In the genomic region with DNA sequence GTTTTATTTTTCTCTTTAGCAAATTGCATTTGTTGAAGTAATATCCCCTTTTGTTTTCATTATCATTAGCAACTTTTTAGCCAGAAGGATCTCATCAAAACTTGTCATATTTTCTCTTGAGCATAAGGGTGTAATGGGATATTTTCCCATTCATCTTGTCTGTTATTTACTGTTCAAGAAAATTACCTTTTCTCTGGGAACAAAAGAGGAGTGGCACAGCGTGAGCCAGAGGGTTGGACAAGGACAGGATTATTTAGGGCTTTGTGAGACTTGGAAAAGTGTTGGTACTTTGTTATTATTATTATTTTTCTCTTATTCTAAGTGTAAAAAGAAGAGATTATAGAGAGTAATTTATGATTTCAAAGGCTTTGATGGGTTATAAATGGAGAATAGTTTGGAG, we compare ENCODE assay signal across 23 cellular contexts.
"Had no signal": no experiment of that assay in that cellular context is flagged by ENCODE, and none has a peak within 500 bp of the region (broad histone marks: within the 10 kb centered on the region; RNA-seq: fewer than 3 reads in every experiment).

No MANE protein-coding gene starts in this region.

- FAIRE-seq: RCC 7860 had no signal

- H3K27me3 ChIP-seq: brain microvascular endothelial cell, cardiac muscle cell, MG63 had no signal

- H3K4me3 ChIP-seq: cardiac muscle cell, MG63 had no signal

- ATAC-seq: activated naive CD4-positive, alpha-beta T cell treated with anti-CD3 and anti-CD28 coated beads, Interleukin-2, amount 50 U/mL, for 72 hours; activated naive CD8-positive, alpha-beta T cell treated with anti-CD3 and anti-CD28 coated beads, Interleukin-2, amount 50 U/mL, for 24 hours; activated T-cell treated with anti-CD3 and anti-CD28 coated beads, Interleukin-2, amount 50 U/mL, for 4 hours; PC-3 had no signal

- H3K9me3 ChIP-seq: MG63 had no signal

- H3K27ac ChIP-seq: brain microvascular endothelial cell, cardiac muscle cell had no signal

- DNase-seq: activated B cell treated with CpG ODN at 0.5 μM for 24 hours; activated CD4-positive, alpha-beta memory T cell treated with anti-CD3 and anti-CD28 coated beads for 36 hours; activated CD4-positive, alpha-beta T cell treated with anti-CD3 and anti-CD28 coated beads, Interleukin-2, amount 10 ng/mL, durations not matched to agents 7 days and 5 days; activated CD8-positive, alpha-beta memory T cell treated with anti-CD3 and anti-CD28 coated beads for 24 hours; activated effector memory CD4-positive, alpha-beta T cell treated with anti-CD3 and anti-CD28 coated beads, Interleukin-2, amount 50 U/mL, for 16 hours; activated naive CD4-positive, alpha-beta T cell treated with Interleukin-2 at 50 U/mL for 16 hours; activated naive CD8-positive, alpha-beta T cell treated with anti-CD3 and anti-CD28 coated beads, Interleukin-2, amount 50 U/mL, for 24 hours; activated T-cell treated with anti-CD3 and anti-CD28 coated beads, Interleukin-2, amount 50 U/mL, for 4 hours; amygdala; brain microvascular endothelial cell; MG63; MV-4-11; NCI-H1092 treated with DMSO at 0.1 percent for 48 hours; NCI-H1417 treated with DMSO at 0.1 percent for 48 hours; NCI-H187; NCI-H2081; NCI-H510A; NCI-H526 treated with DMSO at 0.1 percent for 48 hours; PC-3; SHP77 had no signal

- H3K36me3 ChIP-seq: brain microvascular endothelial cell, cardiac muscle cell, MG63 had no signal
